14 cellular contexts compared by ENCODE assay signal in genomic region chr4:86855572-86855971, GRCh38. TPM values are rescaled to one million over a fixed set of nuclear protein-coding genes. Genes with fewer than 3 reads are reported as not detected.
DNase-seq lines count a peak whose midpoint lies in the region; ATAC-seq and TF ChIP-seq lines count a peak whose summit lies in the region.
"Had no signal": no experiment of that assay in that cellular context is flagged by ENCODE, and none has a peak within 500 bp of the region (broad histone marks: within the 10 kb centered on the region; RNA-seq: fewer than 3 reads in every experiment).

No MANE protein-coding gene starts in this region.

- H3K27me3 Mint-ChIP-seq in natural killer cell (ENCODE audit: low read depth in 2 of 2), result no peaks in the 10 kb centered on the region
- no peaks in the 10 kb centered on the region for H3K27me3 Mint-ChIP-seq in CD4-positive, alpha-beta T cell
- H3K27me3 Mint-ChIP-seq: activated B cell treated with CpG ODN at 0.5 μM for 24 hours had no signal

- 30% methylated on average over 2 of the region's 2 CpGs for WGBS in prostate gland

- no peaks in the 10 kb centered on the region for H3K9me3 Mint-ChIP-seq in natural killer cell
- H3K9me3 Mint-ChIP-seq in CD4-positive, alpha-beta T cell, result no peaks in the 10 kb centered on the region
- H3K9me3 Mint-ChIP-seq: activated B cell treated with CpG ODN at 0.5 μM for 24 hours had no signal

- H3K4me3 ChIP-seq in NB4 (ENCODE audit: low read depth, low read length), result no peak overlapping the region
- H3K4me3 ChIP-seq in epithelial cell of esophagus (ENCODE audit: low read length), result no peak overlapping the region
- H3K4me3 ChIP-seq in prostate gland, result no peak overlapping the region
- H3K4me3 ChIP-seq: MG63, mucosa of descending colon had no signal

- no peaks in the 10 kb centered on the region for H3K27me3 ChIP-seq in prostate gland (replicated peaks; ENCODE audit: insufficient read depth)
- no peaks in the 10 kb centered on the region for H3K27me3 ChIP-seq in CD4-positive, alpha-beta T cell (ENCODE audit: control insufficient read depth, insufficient read depth, low read length)
- H3K27me3 ChIP-seq: MG63 had no signal

- ATAC-seq in GM21367 (IDR thresholded peaks at IDR 0.05; ENCODE audit: unreplicated experiment) (no peak), natural killer cell (no peak)
- ATAC-seq in CD4-positive, alpha-beta T cell (ENCODE audit: poor library complexity), result no peak
- ATAC-seq: mucosa of descending colon had no signal

- intact Hi-C loops in prostate gland (cut with DNase I) (no loop called here), natural killer cell (cut with micrococcal nuclease) (no loop called here)
- intact Hi-C loops in CD4-positive, alpha-beta T cell (cut with DNase I, micrococcal nuclease), result no loop called here

- POLR2A ChIA-PET in CD4-positive, alpha-beta T cell (lab: Charles Lee), result no interaction called here

- H3K36me3 Mint-ChIP-seq in natural killer cell, result no peaks in the 10 kb centered on the region
- no peaks in the 10 kb centered on the region for H3K36me3 Mint-ChIP-seq in CD4-positive, alpha-beta T cell (ENCODE audit: low read depth)

- TF ChIP-seq POLR2A in NB4 (IDR thresholded peaks at IDR 0.05; ENCODE audit: extremely low read depth, insufficient read length) (no peak), prostate gland (IDR thresholded peaks at IDR 0.05) (no peak)

- no peaks in the 10 kb centered on the region for H3K9me3 ChIP-seq in prostate gland
- no peaks in the 10 kb centered on the region for H3K9me3 ChIP-seq in CD4-positive, alpha-beta T cell (ENCODE audit: control insufficient read depth, low read length)
- H3K9me3 ChIP-seq: MG63, mucosa of descending colon had no signal

- H3K27ac Mint-ChIP-seq in natural killer cell, result no peak overlapping the region
- no peak overlapping the region for H3K27ac Mint-ChIP-seq in CD4-positive, alpha-beta T cell
- H3K27ac Mint-ChIP-seq: activated B cell treated with CpG ODN at 0.5 μM for 24 hours had no signal

- no peaks in the 10 kb centered on the region for H3K36me3 ChIP-seq in prostate gland
- H3K36me3 ChIP-seq: MG63 had no signal

- CTCF ChIA-PET in CD4-positive, alpha-beta T cell (lab: Charles Lee), result no interaction called here

- H3K4me1 ChIP-seq in prostate gland (replicated peaks), result no peaks in the 10 kb centered on the region

- no peak overlapping the region for H3K4me3 Mint-ChIP-seq in natural killer cell
- no peak overlapping the region for H3K4me3 Mint-ChIP-seq in CD4-positive, alpha-beta T cell
- H3K4me3 Mint-ChIP-seq: activated B cell treated with CpG ODN at 0.5 μM for 24 hours had no signal

- DNase-seq in EL, result peak; percentile 76
- DNase-seq in NB4 (ENCODE audit: low read depth), result peak; percentile 40
- DNase-seq in epithelial cell of esophagus (ENCODE audit: low read depth), result peak; percentile 84
- DNase-seq in prostate gland (ENCODE audit: low spot score), result peak; percentile 11
- DNase-seq in natural killer cell, result no peak
- no peak for DNase-seq in NCI-H1105 treated with DMSO at 0.1 percent for 48 hours (lab: John Stamatoyannopoulos, UW)
- no peak for DNase-seq in CD4-positive, alpha-beta T cell
- DNase-seq: activated B cell treated with CpG ODN at 0.5 μM for 24 hours, DMS79 treated with DMSO at 0.1 percent for 48 hours, MG63, mucosa of descending colon, NCI-H446 treated with DMSO at 0.1 percent for 48 hours, SHP77 had no signal

- peak overlapping the region in 1 of 2 donors; percentile 29 for H3K27ac ChIP-seq in prostate gland
- no peak overlapping the region for H3K27ac ChIP-seq in CD4-positive, alpha-beta T cell (ENCODE audit: low read depth, low read length)

- H3K4me1 Mint-ChIP-seq in natural killer cell, result no peaks in the 10 kb centered on the region
- H3K4me1 Mint-ChIP-seq in CD4-positive, alpha-beta T cell (ENCODE audit: low read depth), result no peaks in the 10 kb centered on the region
- H3K4me1 Mint-ChIP-seq: activated B cell treated with CpG ODN at 0.5 μM for 24 hours had no signal

- TF ChIP-seq CTCF in NB4 (IDR thresholded peaks at IDR 0.05; ENCODE audit: low read depth, low read length) (no peak), epithelial cell of esophagus (IDR thresholded peaks at IDR 0.05; ENCODE audit: insufficient read depth, low read depth, low read length, missing control alignments) (peak; percentile 11), prostate gland (IDR thresholded peaks at IDR 0.05) (no peak), natural killer cell (IDR thresholded peaks at IDR 0.05) (no peak)
- TF ChIP-seq CTCF in CD4-positive, alpha-beta T cell (IDR thresholded peaks at IDR 0.05), result no peak

RNA-seq across cellular contexts. Expression of gene SLC10A6, which starts 6.4 kb away (rescaled TPM):
- total RNA-seq in prostate gland (under 1 TPM in 1 of 2 donors, not detected in 1; 0.32 TPM), natural killer cell (not detected)
- total RNA-seq in CD4-positive, alpha-beta T cell, result not detected

RNA-seq across cellular contexts. Expression of gene C4orf36, which starts 36.6 kb away (rescaled TPM):
- total RNA-seq in prostate gland (1 to 10 TPM in 1 of 2 donors, not detected in 1; 3.4 TPM), natural killer cell (not detected)
- not detected for total RNA-seq in CD4-positive, alpha-beta T cell
- total RNA-seq: activated B cell treated with CpG ODN at 0.5 μM for 24 hours had no signal

Comparison
In these comparisons a context has a peak if more than half of its experiments do, and no peak if none do; other contexts are left out.
1. DNase-seq: peak in EL (single experiment), NB4 (single experiment), epithelial cell of esophagus (single experiment) and prostate gland (single experiment); none in natural killer cell (single experiment), NCI-H1105 treated with DMSO at 0.1 percent for 48 hours (single experiment) and CD4-positive, alpha-beta T cell (0 of 10).